In genomic region chr11:118398797-118399564, GRCh38 we compare ENCODE assay signal across 1 cellular context.
TF ChIP-seq lines count a peak whose summit lies in the region.

No MANE protein-coding gene starts in this region.

TF ChIP-seq in IMR-90, 13 proteins besides CTCF, POLR2A, EP300 and RAD21:
- no peak for TF ChIP-seq MAZ (IDR thresholded peaks at IDR 0.05; ENCODE audit: borderline replicate concordance, low read depth, low read length)
- TF ChIP-seq MXI1 (IDR thresholded peaks at IDR 0.05; ENCODE audit: borderline replicate concordance, low read depth, low read length), result no peak
- no peak for TF ChIP-seq RFX5 (IDR thresholded peaks at IDR 0.05; ENCODE audit: low read depth, low read length)
- TF ChIP-seq CEBPB (IDR thresholded peaks at IDR 0.05; ENCODE audit: low read depth, low read length), result no peak
- no peak for TF ChIP-seq BHLHE40 (IDR thresholded peaks at IDR 0.05; ENCODE audit: low read depth, low read length)
- TF ChIP-seq CHD1 (IDR thresholded peaks at IDR 0.05; ENCODE audit: low read depth, low read length), result no peak
- TF ChIP-seq RCOR1 (IDR thresholded peaks at IDR 0.05; ENCODE audit: insufficient replicate concordance, low read length), result no peak
- TF ChIP-seq USF2 (IDR thresholded peaks at IDR 0.05; ENCODE audit: low read depth, low read length), result no peak
TF ChIP-seq in IMR-90: peak in this region for 0.
